Comparison of ENCODE assay signal across 12 cellular contexts in the genomic region with DNA sequence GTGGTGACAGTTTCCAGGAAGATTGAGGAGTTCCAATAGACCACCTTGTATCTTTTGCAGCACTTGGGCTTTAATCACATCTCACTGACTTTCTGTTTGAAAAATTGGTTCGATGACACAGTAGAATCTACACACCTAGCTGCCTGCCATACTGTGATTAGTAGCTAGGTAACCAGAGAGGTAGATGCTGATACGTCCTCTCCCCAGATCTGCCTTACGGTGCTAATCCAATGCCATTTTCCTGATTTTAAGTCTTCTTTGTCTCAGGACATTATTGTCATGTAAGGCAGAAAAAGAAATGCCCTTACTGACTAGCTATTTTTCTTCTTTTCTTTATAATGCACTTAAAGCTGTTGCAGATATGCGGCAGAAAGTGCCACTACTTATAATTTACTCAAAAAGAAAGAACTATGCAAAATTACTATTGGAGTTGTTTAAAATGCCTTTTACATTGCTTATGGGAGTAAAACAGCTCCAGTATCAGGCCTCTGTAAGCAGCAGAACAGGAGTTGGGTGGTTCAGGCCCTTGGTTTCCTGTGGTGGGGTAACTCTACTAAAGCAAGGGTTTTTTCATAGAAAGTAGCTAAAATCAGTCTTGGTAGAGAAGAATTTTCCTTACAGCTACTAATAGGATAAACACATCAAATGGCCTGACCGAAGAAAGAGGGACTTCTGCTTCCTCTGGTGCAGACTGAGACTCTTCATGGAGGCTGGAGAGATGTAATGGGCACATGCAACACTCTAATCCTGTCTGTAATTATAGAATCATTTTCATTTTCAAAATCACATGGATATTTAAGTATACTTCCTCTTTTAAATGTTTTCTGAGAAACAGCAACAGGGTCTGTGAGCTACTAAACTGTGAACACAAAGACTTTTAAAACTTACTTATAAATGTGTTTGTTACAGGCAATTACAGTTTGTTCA.
DNase-seq lines count a peak whose midpoint lies in the region; ATAC-seq and TF ChIP-seq lines count a peak whose summit lies in the region.
"Had no signal": no experiment of that assay in that cellular context is flagged by ENCODE, and none has a peak within 500 bp of the region (broad histone marks: within the 10 kb centered on the region; RNA-seq: fewer than 3 reads in every experiment).

No MANE protein-coding gene starts in this region.

- no peaks in the 10 kb centered on the region for H3K27me3 ChIP-seq in DOHH2 (ENCODE audit: control insufficient read depth, low read length)
- no peaks in the 10 kb centered on the region for H3K27me3 ChIP-seq in CD4-positive, alpha-beta T cell (ENCODE audit: control insufficient read depth, insufficient read depth, low read length)
- H3K27me3 ChIP-seq: right lobe of liver, testis had no signal

- H3K9me3 ChIP-seq in DOHH2 (ENCODE audit: control insufficient read depth, insufficient read depth, low read length) = no peaks in the 10 kb centered on the region
- no peaks in the 10 kb centered on the region for H3K9me3 ChIP-seq in CD4-positive, alpha-beta T cell (ENCODE audit: control insufficient read depth, low read length)
- H3K9me3 ChIP-seq: right lobe of liver, testis had no signal

- H3K4me3 ChIP-seq in DOHH2 (ENCODE audit: low read length) (peak overlapping the region; percentile 35), coronary artery (no peak overlapping the region)
- H3K4me3 ChIP-seq: right lobe of liver, testis had no signal

- POLR2A ChIA-PET in activated naive CD8-positive, alpha-beta T cell treated with anti-CD3 and anti-CD28 coated beads, Interleukin-2, amount 10 ng/mL, durations not matched to agents 7 days and 5 days (lab: Charles Lee) = interaction anchor here (0.5 to 2.6 kb wide), 5 partner anchors 8 to 269 kb away, joined by 3 to 14 read pairs (median 3); no protein-coding TSS in a partner anchor
- POLR2A ChIA-PET in CD4-positive, alpha-beta T cell (lab: Charles Lee) = interaction anchor here (0.6 to 0.8 kb wide), 2 partner anchors 8 to 404 kb away, joined by 3 to 7 read pairs; no protein-coding TSS in a partner anchor

- no peaks in the 10 kb centered on the region for H3K27me3 Mint-ChIP-seq in activated naive CD8-positive, alpha-beta T cell treated with anti-CD3 and anti-CD28 coated beads, Interleukin-2, amount 10 ng/mL, durations not matched to agents 7 days and 5 days
- no peaks in the 10 kb centered on the region for H3K27me3 Mint-ChIP-seq in CD4-positive, alpha-beta T cell

- intact Hi-C loops in CD4-positive, alpha-beta T cell (cut with DNase I, micrococcal nuclease) = no loop called here

- peaks cover 8% of the 10 kb centered on the region for H3F3A ChIP-seq in DOHH2 (ENCODE audit: control insufficient read depth, insufficient read depth)

- no peaks in the 10 kb centered on the region for H3K9me3 Mint-ChIP-seq in activated naive CD8-positive, alpha-beta T cell treated with anti-CD3 and anti-CD28 coated beads, Interleukin-2, amount 10 ng/mL, durations not matched to agents 7 days and 5 days
- H3K9me3 Mint-ChIP-seq in CD4-positive, alpha-beta T cell = no peaks in the 10 kb centered on the region

- H3K9me2 ChIP-seq in DOHH2 (replicated peaks; ENCODE audit: control insufficient read depth, low read length) = no peaks in the 10 kb centered on the region

- peak overlapping the region; percentile 40 for H3K4me3 Mint-ChIP-seq in activated naive CD8-positive, alpha-beta T cell treated with anti-CD3 and anti-CD28 coated beads, Interleukin-2, amount 10 ng/mL, durations not matched to agents 7 days and 5 days
- H3K4me3 Mint-ChIP-seq in CD4-positive, alpha-beta T cell = no peak overlapping the region

- no peaks in the 10 kb centered on the region for H3K36me3 ChIP-seq in DOHH2 (ENCODE audit: control insufficient read depth, low read length)
- H3K36me3 ChIP-seq: right lobe of liver had no signal

- peaks cover 31% of the 10 kb centered on the region for H3K4me1 Mint-ChIP-seq in activated naive CD8-positive, alpha-beta T cell treated with anti-CD3 and anti-CD28 coated beads, Interleukin-2, amount 10 ng/mL, durations not matched to agents 7 days and 5 days
- peaks cover 14% of the 10 kb centered on the region for H3K4me1 Mint-ChIP-seq in CD4-positive, alpha-beta T cell (ENCODE audit: low read depth)

- DNase-seq in GM20000 (ENCODE audit: low spot score) = peak; percentile 27
- DNase-seq in activated naive CD8-positive, alpha-beta T cell treated with anti-CD3 and anti-CD28 coated beads, Interleukin-2, amount 10 ng/mL, durations not matched to agents 7 days and 5 days = no peak
- DNase-seq in coronary artery (ENCODE audit: low spot score) = no peak
- no peak for DNase-seq in DMS114 treated with DMSO at 0.1 percent for 48 hours (lab: John Stamatoyannopoulos, UW; ENCODE audit: unreplicated experiment)
- DNase-seq in activated CD4-positive, CD25-positive, alpha-beta regulatory T cell treated with anti-CD3 and anti-CD28 coated beads, Interleukin-2, amount 50 U/mL, for 72 hours = no peak
- DNase-seq in CD4-positive, alpha-beta T cell = no peak
- DNase-seq: hippocampal formation, right lobe of liver, testis had no signal

- H3K4me1 ChIP-seq in DOHH2 (ENCODE audit: control insufficient read depth, low read length) = peaks cover 56% of the 10 kb centered on the region
- H3K4me1 ChIP-seq: testis had no signal

- H3K4me2 ChIP-seq in DOHH2 (ENCODE audit: low read length) = peak overlapping the region; percentile 72

- CTCF ChIA-PET in CD4-positive, alpha-beta T cell (lab: Charles Lee) = interaction anchor here (1.2 kb wide), 1 partner anchor 677 kb away, joined by 3 read pairs; a partner anchor contains a TSS

- ATAC-seq in HG03520 (IDR thresholded peaks at IDR 0.05; ENCODE audit: unreplicated experiment) = peak; percentile 43
- ATAC-seq in activated naive CD8-positive, alpha-beta T cell treated with anti-CD3 and anti-CD28 coated beads, Interleukin-2, amount 10 ng/mL, durations not matched to agents 7 days and 5 days (ENCODE audit: low read depth) = peak; percentile 75
- ATAC-seq in CD4-positive, alpha-beta T cell (ENCODE audit: poor library complexity) = no peak
- ATAC-seq: Panc1 had no signal

- TF ChIP-seq CTCF in DOHH2 (IDR thresholded peaks at IDR 0.05; ENCODE audit: low read depth, low read length, poor library complexity, severe bottlenecking) = no peak
- no peak for TF ChIP-seq CTCF in GM20000 (IDR thresholded peaks at IDR 0.05; ENCODE audit: extremely low read depth, missing control alignments)
- no peak for TF ChIP-seq CTCF in coronary artery (IDR thresholded peaks at IDR 0.05)
- no peak for TF ChIP-seq CTCF in CD4-positive, alpha-beta T cell (IDR thresholded peaks at IDR 0.05)

- no peaks in the 10 kb centered on the region for H4K20me1 ChIP-seq in DOHH2 (ENCODE audit: control insufficient read depth, insufficient read depth, low read depth, low read length)

- peaks cover 9% of the 10 kb centered on the region for H3K36me3 Mint-ChIP-seq in activated naive CD8-positive, alpha-beta T cell treated with anti-CD3 and anti-CD28 coated beads, Interleukin-2, amount 10 ng/mL, durations not matched to agents 7 days and 5 days
- peaks cover 4% of the 10 kb centered on the region for H3K36me3 Mint-ChIP-seq in CD4-positive, alpha-beta T cell (ENCODE audit: low read depth)

- no peaks in the 10 kb centered on the region for H3K79me2 ChIP-seq in DOHH2 (ENCODE audit: control insufficient read depth, low read length)

- H3K27ac Mint-ChIP-seq in activated naive CD8-positive, alpha-beta T cell treated with anti-CD3 and anti-CD28 coated beads, Interleukin-2, amount 10 ng/mL, durations not matched to agents 7 days and 5 days = peak overlapping the region; percentile 82
- H3K27ac Mint-ChIP-seq in CD4-positive, alpha-beta T cell = no peak overlapping the region

- H3K27ac ChIP-seq in DOHH2 (ENCODE audit: low read depth, low read length) (peak overlapping the region; percentile 75), coronary artery (no peak overlapping the region)
- H3K27ac ChIP-seq in CD4-positive, alpha-beta T cell (ENCODE audit: low read depth, low read length) = no peak overlapping the region
- H3K27ac ChIP-seq: right lobe of liver, testis had no signal
